8 cellular contexts compared by ENCODE assay signal in genomic region chr12:27014085-27014858, GRCh38. TPM values are rescaled to one million over a fixed set of nuclear protein-coding genes. Genes with fewer than 3 reads are reported as not detected.
DNase-seq lines count a peak whose midpoint lies in the region; ATAC-seq and TF ChIP-seq lines count a peak whose summit lies in the region.

TM7SF3 (minus strand) TSS chr12:27014384; CDS start chr12:27014168, 216 bp downstream.

- peak; percentile 89 for TF ChIP-seq RAD21 in SK-N-SH (IDR thresholded peaks at IDR 0.05; ENCODE audit: low read length)

- WGBS in SK-N-SH (ENCODE audit: low lambda C conversion rate), result 25% methylated on average over 12 of the region's 71 CpGs

- H4K20me1 ChIP-seq in SK-N-SH (ENCODE audit: insufficient read depth), result no peaks in the 10 kb centered on the region

- TF ChIP-seq EP300 in SK-N-SH (IDR thresholded peaks at IDR 0.05; ENCODE audit: borderline replicate concordance in 1 of 2, low read depth in 1 of 2, low read length in 1 of 2), result no peak

- peaks cover 8% of the 10 kb centered on the region for H3F3A ChIP-seq in SK-N-SH (replicated peaks; ENCODE audit: insufficient read depth)

- CTCF ChIA-PET in SK-N-SH (lab: Yijun Ruan, JAX), result interaction anchor here (0.7 to 6.8 kb wide), 33 partner anchors 9 to 618 kb away, joined by 3 to 108 read pairs (median 4); partner anchors contain the start of genes ITPR2 and MED21

- DNase-seq in GM12864 (ENCODE audit: low read depth) (peak; percentile 75), NCI-H1048 (lab: John Stamatoyannopoulos, UW) (peak; percentile 84), SK-N-SH (peak; percentile 96), glomerular endothelial cell (ENCODE audit: extremely low read depth, low read depth, low spot score) (no peak), omental fat pad (ENCODE audit: low spot score) (peak; percentile 79)
- peak; percentile 96 for DNase-seq in activated naive CD4-positive, alpha-beta T cell treated with anti-CD3 and anti-CD28 coated beads, Interleukin-2, amount 50 U/mL, for 16 hours

- H3K9me3 ChIP-seq in SK-N-SH, result no peaks in the 10 kb centered on the region

- peak within 1 kb of the TSS; percentile 69 for H3K4me2 ChIP-seq in SK-N-SH

- H3K4me3 ChIP-seq in GM12864 (ENCODE audit: low read depth, low read length) (peak within 1 kb of the TSS; percentile 98), SK-N-SH (ENCODE audit: low read depth in 2 of 2, low read length in 1 of 2) (peak within 1 kb of the TSS; percentile 84 to 99)

- POLR2A ChIA-PET in SK-N-SH (lab: Yijun Ruan, JAX), result interaction anchor here (1.2 kb wide), 1 partner anchor 181 kb away, joined by 4 read pairs; the partner anchor contains the start of gene ITPR2

- H3K36me3 ChIP-seq in SK-N-SH (replicated peaks in 1 of 2; ENCODE audit: control insufficient read depth in 1 of 2, insufficient read depth in 2 of 2, low read length in 1 of 2), result peaks cover 2 to 7% of the 10 kb centered on the region in 2 experiments

- TF ChIP-seq CTCF in GM12864 (IDR thresholded peaks at IDR 0.05; ENCODE audit: low read depth, low read length, missing control alignments) (peak; percentile 92), SK-N-SH (IDR thresholded peaks at IDR 0.05) (peak; percentile 88), omental fat pad (IDR thresholded peaks at IDR 0.05) (peak in 2 of 3 donors; percentile 21 to 80)

- no peaks in the 10 kb centered on the region for H3K27me3 ChIP-seq in SK-N-SH (ENCODE audit: insufficient read depth)

- ATAC-seq in HG02610 (IDR thresholded peaks at IDR 0.05; ENCODE audit: unreplicated experiment), result peak; percentile 73
- peak; percentile 98 for ATAC-seq in omental fat pad (ENCODE audit: low FRiP score)

- H2AFZ ChIP-seq in SK-N-SH (ENCODE audit: low read depth), result peak within 1 kb of the TSS; percentile 96

- H3K9me2 ChIP-seq in SK-N-SH, result no peaks in the 10 kb centered on the region

- peaks cover 38% of the 10 kb centered on the region for H3K79me2 ChIP-seq in SK-N-SH (ENCODE audit: insufficient read depth)

- H3K27ac ChIP-seq in SK-N-SH (ENCODE audit: low read depth in 2 of 2, low read length in 1 of 2) (peak within 1 kb of the TSS; percentile 66 to 92), temporal lobe (ENCODE audit: low read depth, low read length) (peak within 1 kb of the TSS; percentile 89)

- peak within 1 kb of the TSS; percentile 59 for H3K9ac ChIP-seq in SK-N-SH

- H3K4me1 ChIP-seq in SK-N-SH (ENCODE audit: control insufficient read depth in 1 of 2, insufficient read depth in 2 of 2, low read depth in 1 of 2, low read length in 1 of 2), result peaks cover 0 to 19% of the 10 kb centered on the region in 2 experiments; a peak in 3 of 4 replicates

TF ChIP-seq in SK-N-SH, 30 proteins besides CTCF, POLR2A, EP300 and RAD21 (continues in another document):
- TF ChIP-seq GABPA (IDR thresholded peaks at IDR 0.05; ENCODE audit: low read depth) (peak; percentile 67), POLR2AphosphoS5 (IDR thresholded peaks at IDR 0.05; ENCODE audit: low read depth, low read length) (no peak; the same call in 1 of the 2 replicates), TAF1 (IDR thresholded peaks at IDR 0.05; ENCODE audit: borderline replicate concordance, low read depth, low read length) (no peak), TEAD4 (IDR thresholded peaks at IDR 0.05; ENCODE audit: borderline replicate concordance, insufficient read depth) (no peak), PBX3 (IDR thresholded peaks at IDR 0.05) (no peak), MAX (IDR thresholded peaks at IDR 0.05; ENCODE audit: low read depth) (peak; percentile 37; the same call in 1 of the 2 replicates), FOSL2 (IDR thresholded peaks at IDR 0.05; ENCODE audit: borderline replicate concordance, low read depth) (no peak), JUND (IDR thresholded peaks at IDR 0.05) (no peak), SMC3 (IDR thresholded peaks at IDR 0.05; ENCODE audit: low read depth, low read length) (peak; percentile 72), EZH2phosphoT487 (IDR thresholded peaks at IDR 0.05; ENCODE audit: borderline replicate concordance, low read depth) (no peak), RFX5 (IDR thresholded peaks at IDR 0.05; ENCODE audit: low read length) (no peak), NFIC (IDR thresholded peaks at IDR 0.05; ENCODE audit: borderline replicate concordance) (peak; percentile 60), FOXJ3 (CRISPR knock-in tag; IDR thresholded peaks at IDR 0.05) (no peak), ELF1 (IDR thresholded peaks at IDR 0.05) (peak; percentile 30; the same call in 1 of the 2 replicates), SIN3A (IDR thresholded peaks at IDR 0.05; ENCODE audit: borderline replicate concordance, low read depth, low read length) (peak; percentile 78; the same call in 1 of the 2 replicates), NRF1 (IDR thresholded peaks at IDR 0.05; ENCODE audit: low read depth, low read length) (no peak), MXI1 (IDR thresholded peaks at IDR 0.05; ENCODE audit: low read depth, low read length) (peak; percentile 36), FOXM1 (IDR thresholded peaks at IDR 0.05; ENCODE audit: low read depth) (no peak; the same call in 1 of the 2 replicates)
- TF ChIP-seq, protein P1, sequence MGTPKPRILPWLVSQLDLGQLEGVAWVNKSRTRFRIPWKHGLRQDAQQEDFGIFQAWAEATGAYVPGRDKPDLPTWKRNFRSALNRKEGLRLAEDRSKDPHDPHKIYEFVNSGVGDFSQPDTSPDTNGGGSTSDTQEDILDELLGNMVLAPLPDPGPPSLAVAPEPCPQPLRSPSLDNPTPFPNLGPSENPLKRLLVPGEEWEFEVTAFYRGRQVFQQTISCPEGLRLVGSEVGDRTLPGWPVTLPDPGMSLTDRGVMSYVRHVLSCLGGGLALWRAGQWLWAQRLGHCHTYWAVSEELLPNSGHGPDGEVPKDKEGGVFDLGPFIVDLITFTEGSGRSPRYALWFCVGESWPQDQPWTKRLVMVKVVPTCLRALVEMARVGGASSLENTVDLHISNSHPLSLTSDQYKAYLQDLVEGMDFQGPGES (IDR thresholded peaks at IDR 0.05; ENCODE audit: low read depth, low read length), result no peak
- TF ChIP-seq, protein P2, sequence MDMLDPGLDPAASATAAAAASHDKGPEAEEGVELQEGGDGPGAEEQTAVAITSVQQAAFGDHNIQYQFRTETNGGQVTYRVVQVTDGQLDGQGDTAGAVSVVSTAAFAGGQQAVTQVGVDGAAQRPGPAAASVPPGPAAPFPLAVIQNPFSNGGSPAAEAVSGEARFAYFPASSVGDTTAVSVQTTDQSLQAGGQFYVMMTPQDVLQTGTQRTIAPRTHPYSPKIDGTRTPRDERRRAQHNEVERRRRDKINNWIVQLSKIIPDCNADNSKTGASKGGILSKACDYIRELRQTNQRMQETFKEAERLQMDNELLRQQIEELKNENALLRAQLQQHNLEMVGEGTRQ (IDR thresholded peaks at IDR 0.05; ENCODE audit: borderline replicate concordance, low read depth, low read length), result no peak
- TF ChIP-seq, protein P3, sequence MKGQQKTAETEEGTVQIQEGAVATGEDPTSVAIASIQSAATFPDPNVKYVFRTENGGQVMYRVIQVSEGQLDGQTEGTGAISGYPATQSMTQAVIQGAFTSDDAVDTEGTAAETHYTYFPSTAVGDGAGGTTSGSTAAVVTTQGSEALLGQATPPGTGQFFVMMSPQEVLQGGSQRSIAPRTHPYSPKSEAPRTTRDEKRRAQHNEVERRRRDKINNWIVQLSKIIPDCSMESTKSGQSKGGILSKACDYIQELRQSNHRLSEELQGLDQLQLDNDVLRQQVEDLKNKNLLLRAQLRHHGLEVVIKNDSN (IDR thresholded peaks at IDR 0.05; ENCODE audit: borderline replicate concordance, low read depth), result peak; percentile 71
- TF ChIP-seq, protein P4, sequence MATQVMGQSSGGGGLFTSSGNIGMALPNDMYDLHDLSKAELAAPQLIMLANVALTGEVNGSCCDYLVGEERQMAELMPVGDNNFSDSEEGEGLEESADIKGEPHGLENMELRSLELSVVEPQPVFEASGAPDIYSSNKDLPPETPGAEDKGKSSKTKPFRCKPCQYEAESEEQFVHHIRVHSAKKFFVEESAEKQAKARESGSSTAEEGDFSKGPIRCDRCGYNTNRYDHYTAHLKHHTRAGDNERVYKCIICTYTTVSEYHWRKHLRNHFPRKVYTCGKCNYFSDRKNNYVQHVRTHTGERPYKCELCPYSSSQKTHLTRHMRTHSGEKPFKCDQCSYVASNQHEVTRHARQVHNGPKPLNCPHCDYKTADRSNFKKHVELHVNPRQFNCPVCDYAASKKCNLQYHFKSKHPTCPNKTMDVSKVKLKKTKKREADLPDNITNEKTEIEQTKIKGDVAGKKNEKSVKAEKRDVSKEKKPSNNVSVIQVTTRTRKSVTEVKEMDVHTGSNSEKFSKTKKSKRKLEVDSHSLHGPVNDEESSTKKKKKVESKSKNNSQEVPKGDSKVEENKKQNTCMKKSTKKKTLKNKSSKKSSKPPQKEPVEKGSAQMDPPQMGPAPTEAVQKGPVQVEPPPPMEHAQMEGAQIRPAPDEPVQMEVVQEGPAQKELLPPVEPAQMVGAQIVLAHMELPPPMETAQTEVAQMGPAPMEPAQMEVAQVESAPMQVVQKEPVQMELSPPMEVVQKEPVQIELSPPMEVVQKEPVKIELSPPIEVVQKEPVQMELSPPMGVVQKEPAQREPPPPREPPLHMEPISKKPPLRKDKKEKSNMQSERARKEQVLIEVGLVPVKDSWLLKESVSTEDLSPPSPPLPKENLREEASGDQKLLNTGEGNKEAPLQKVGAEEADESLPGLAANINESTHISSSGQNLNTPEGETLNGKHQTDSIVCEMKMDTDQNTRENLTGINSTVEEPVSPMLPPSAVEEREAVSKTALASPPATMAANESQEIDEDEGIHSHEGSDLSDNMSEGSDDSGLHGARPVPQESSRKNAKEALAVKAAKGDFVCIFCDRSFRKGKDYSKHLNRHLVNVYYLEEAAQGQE (IDR thresholded peaks at IDR 0.05; ENCODE audit: low read depth, low read length), result no peak

RNA-seq across cellular contexts. Expression of gene TM7SF3, which starts in this region (rescaled TPM):
- 72.1 and 121 TPM in 2 replicates for polyA plus RNA-seq in SK-N-SH (2012; rRNA removed)
- polyA plus RNA-seq in SK-N-SH (2012; cell fraction: cytosol; rRNA removed), result 97.1 and 100 TPM in 2 replicates
- polyA plus RNA-seq in SK-N-SH (2012; cell fraction: nucleus; rRNA removed), result 35.7 and 73.9 TPM in 2 replicates
- 64.9 and 105 TPM in 2 replicates for total RNA-seq in glomerular endothelial cell
- 10 to 100 TPM; 33.9 to 92.5 (median 62.4) TPM for total RNA-seq in omental fat pad
- total RNA-seq in temporal lobe, result 55.3 TPM
